In genomic region chr1:237091691-237092090, GRCh38 we compare ENCODE assay signal across 30 cellular contexts. TPM values are rescaled to one million over a fixed set of nuclear protein-coding genes. Genes with fewer than 3 reads are reported as not detected.
"Had no signal": no experiment of that assay in that cellular context is flagged by ENCODE, and none has a peak within 500 bp of the region (broad histone marks: within the 10 kb centered on the region; RNA-seq: fewer than 3 reads in every experiment).

No MANE protein-coding gene starts in this region.

- DNase-seq: activated B cell treated with CpG ODN at 0.5 μM for 24 hours; activated CD4-positive, alpha-beta memory T cell treated with anti-CD3 and anti-CD28 coated beads, Interleukin-2, amount 10 ng/mL, durations not matched to agents 7 days and 5 days; activated CD4-positive, alpha-beta T cell treated with anti-CD3 and anti-CD28 coated beads for 48 hours; activated CD4-positive, CD25-positive, alpha-beta regulatory T cell treated with anti-CD3 and anti-CD28 coated beads, Interleukin-2, amount 50 U/mL, for 72 hours; activated CD8-positive, alpha-beta memory T cell treated with anti-CD3 and anti-CD28 coated beads for 24 hours; activated CD8-positive, alpha-beta memory T cell treated with anti-CD3 and anti-CD28 coated beads, Interleukin-2, amount 10 ng/mL, durations not matched to agents 7 days and 5 days; activated CD8-positive, alpha-beta memory T cell treated with anti-CD3 and anti-CD28 coated beads, Interleukin-2, amount 50 U/mL, for 48 hours; activated effector memory CD4-positive, alpha-beta T cell treated with Interleukin-2 at 50 U/mL for 16 hours; activated naive CD4-positive, alpha-beta T cell treated with anti-CD3 and anti-CD28 coated beads, Interleukin-2, amount 10 ng/mL, durations not matched to agents 7 days and 5 days; activated naive CD8-positive, alpha-beta T cell treated with anti-CD3 and anti-CD28 coated beads, Interleukin-2, amount 50 U/mL, for 24 hours; activated T-cell treated with anti-CD3 and anti-CD28 coated beads, Interleukin-2, amount 50 U/mL, for 48 hours; anterior cingulate cortex; NCI-H1092 treated with DMSO at 0.1 percent for 48 hours; NCI-H1417 treated with DMSO at 0.1 percent for 48 hours; NCI-H187 treated with DMSO at 0.1 percent for 48 hours; NCI-H2081; NCI-H345; NCI-H524 treated with DMSO at 0.1 percent for 48 hours; SIG-M5; T-helper 1 cell; T-helper 2 cell; T-helper 9 cell had no signal

- H3K9me3 Mint-ChIP-seq: activated B cell treated with CpG ODN at 0.5 μM for 24 hours; activated CD4-positive, alpha-beta memory T cell treated with anti-CD3 and anti-CD28 coated beads, Interleukin-2, amount 10 ng/mL, durations not matched to agents 7 days and 5 days; activated naive CD4-positive, alpha-beta T cell treated with anti-CD3 and anti-CD28 coated beads, Interleukin-2, amount 10 ng/mL, durations not matched to agents 7 days and 5 days; activated naive CD8-positive, alpha-beta T cell treated with anti-CD3 and anti-CD28 coated beads, Interleukin-2, amount 50 U/mL, for 24 hours had no signal

- H3K4me3 Mint-ChIP-seq: activated B cell treated with CpG ODN at 0.5 μM for 24 hours; activated CD4-positive, alpha-beta memory T cell treated with anti-CD3 and anti-CD28 coated beads, Interleukin-2, amount 10 ng/mL, durations not matched to agents 7 days and 5 days; activated CD8-positive, alpha-beta memory T cell treated with anti-CD3 and anti-CD28 coated beads, Interleukin-2, amount 10 ng/mL, durations not matched to agents 7 days and 5 days; activated naive CD4-positive, alpha-beta T cell treated with anti-CD3 and anti-CD28 coated beads, Interleukin-2, amount 10 ng/mL, durations not matched to agents 7 days and 5 days; activated naive CD8-positive, alpha-beta T cell; activated naive CD8-positive, alpha-beta T cell treated with anti-CD3 and anti-CD28 coated beads, Interleukin-2, amount 50 U/mL, for 24 hours; brain; central memory CD8-positive, alpha-beta T cell had no signal

- H3K4me1 Mint-ChIP-seq: activated B cell treated with CpG ODN at 0.5 μM for 24 hours; activated CD4-positive, alpha-beta memory T cell treated with anti-CD3 and anti-CD28 coated beads, Interleukin-2, amount 10 ng/mL, durations not matched to agents 7 days and 5 days; activated CD8-positive, alpha-beta memory T cell treated with anti-CD3 and anti-CD28 coated beads, Interleukin-2, amount 10 ng/mL, durations not matched to agents 7 days and 5 days; activated naive CD4-positive, alpha-beta T cell treated with anti-CD3 and anti-CD28 coated beads, Interleukin-2, amount 10 ng/mL, durations not matched to agents 7 days and 5 days; activated naive CD8-positive, alpha-beta T cell treated with anti-CD3 and anti-CD28 coated beads, Interleukin-2, amount 50 U/mL, for 24 hours; brain; central memory CD8-positive, alpha-beta T cell had no signal

- H3K27ac Mint-ChIP-seq: activated B cell treated with CpG ODN at 0.5 μM for 24 hours; activated CD4-positive, alpha-beta memory T cell treated with anti-CD3 and anti-CD28 coated beads, Interleukin-2, amount 10 ng/mL, durations not matched to agents 7 days and 5 days; activated CD8-positive, alpha-beta memory T cell treated with anti-CD3 and anti-CD28 coated beads, Interleukin-2, amount 10 ng/mL, durations not matched to agents 7 days and 5 days; activated naive CD4-positive, alpha-beta T cell treated with anti-CD3 and anti-CD28 coated beads, Interleukin-2, amount 10 ng/mL, durations not matched to agents 7 days and 5 days; activated naive CD8-positive, alpha-beta T cell; activated naive CD8-positive, alpha-beta T cell treated with anti-CD3 and anti-CD28 coated beads, Interleukin-2, amount 50 U/mL, for 24 hours; brain had no signal

- H3K27ac ChIP-seq: VCaP had no signal

- H3K4me3 ChIP-seq: K562 had no signal

- ATAC-seq: activated CD8-positive, alpha-beta memory T cell treated with anti-CD3 and anti-CD28 coated beads, Interleukin-2, amount 10 ng/mL, durations not matched to agents 7 days and 5 days; activated naive CD8-positive, alpha-beta T cell treated with anti-CD3 and anti-CD28 coated beads, Interleukin-2, amount 50 U/mL, for 24 hours; K562; Panc1; SK-N-SH treated with all-trans-retinoic acid at 6 μM for 48 hours had no signal

- H3K27me3 Mint-ChIP-seq: activated B cell treated with CpG ODN at 0.5 μM for 24 hours; activated naive CD4-positive, alpha-beta T cell treated with anti-CD3 and anti-CD28 coated beads, Interleukin-2, amount 10 ng/mL, durations not matched to agents 7 days and 5 days; activated naive CD8-positive, alpha-beta T cell treated with anti-CD3 and anti-CD28 coated beads, Interleukin-2, amount 50 U/mL, for 24 hours had no signal

- H3K36me3 Mint-ChIP-seq: activated CD8-positive, alpha-beta memory T cell treated with anti-CD3 and anti-CD28 coated beads, Interleukin-2, amount 10 ng/mL, durations not matched to agents 7 days and 5 days; activated naive CD4-positive, alpha-beta T cell treated with anti-CD3 and anti-CD28 coated beads, Interleukin-2, amount 10 ng/mL, durations not matched to agents 7 days and 5 days; activated naive CD8-positive, alpha-beta T cell; brain had no signal

RNA-seq across cellular contexts. Expression of gene RYR2, which starts 49.7 kb away (rescaled TPM):
- total RNA-seq: activated B cell treated with CpG ODN at 0.5 μM for 24 hours, bronchial epithelial cell had no signal
